In the genomic region with DNA sequence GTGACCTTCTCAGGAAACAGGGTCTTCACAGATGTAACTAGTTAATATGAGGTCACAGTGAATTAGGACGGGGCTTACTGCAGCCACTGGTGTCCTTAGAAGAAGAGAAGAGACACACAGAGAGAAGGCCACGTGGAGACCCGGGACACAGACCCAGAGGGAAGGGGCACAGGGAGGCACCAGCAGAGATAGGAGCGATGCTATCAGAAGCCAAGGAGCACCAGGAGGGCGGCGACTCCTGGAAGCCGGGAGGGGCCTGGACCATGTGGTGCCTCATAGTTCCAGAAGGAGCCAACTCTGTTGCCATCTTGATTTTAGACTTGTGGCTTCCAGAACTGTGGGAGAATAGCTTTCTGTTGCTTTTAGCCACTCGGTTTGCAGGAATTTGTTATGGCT, we compare ENCODE assay signal across 19 cellular contexts.
"Had no signal": no experiment of that assay in that cellular context is flagged by ENCODE, and none has a peak within 500 bp of the region (broad histone marks: within the 10 kb centered on the region; RNA-seq: fewer than 3 reads in every experiment).

No MANE protein-coding gene starts in this region.

- DNase-seq: effector memory CD8-positive, alpha-beta T cell; esophagus squamous epithelium; foreskin fibroblast; glutamatergic neuron; left cardiac atrium; mesendoderm; naive thymus-derived CD4-positive, alpha-beta T cell; nephron progenitor cell; sigmoid colon; stimulated activated CD4-positive, alpha-beta T cell treated with anti-CD3 and anti-CD28 coated beads, Interleukin-12 subunit alpha, Interleukin-12 subunit beta, amount 100 ng/mL, for 4 hours; stimulated activated naive CD4-positive, alpha-beta T cell; stomach; substantia nigra; transverse colon had no signal

- H3K27me3 Mint-ChIP-seq: dendritic cell treated with granulocyte-macrophage colony-stimulating factor and Interleukin-4, amounts not matched to agents 40 ng/mL and 50 ng/mL, for 4 days; effector memory CD8-positive, alpha-beta T cell had no signal

- H3K36me3 Mint-ChIP-seq: naive thymus-derived CD4-positive, alpha-beta T cell had no signal

- H3K27me3 ChIP-seq: right atrium auricular region, transverse colon had no signal

- H3K9me3 ChIP-seq: esophagus squamous epithelium, gastroesophageal sphincter, right atrium auricular region, sigmoid colon, thoracic aorta, transverse colon had no signal

- H3K27ac Mint-ChIP-seq: dendritic cell treated with granulocyte-macrophage colony-stimulating factor and Interleukin-4, amounts not matched to agents 40 ng/mL and 50 ng/mL, for 4 days; effector memory CD8-positive, alpha-beta T cell; naive thymus-derived CD4-positive, alpha-beta T cell; nephron progenitor cell had no signal

- H3K36me3 ChIP-seq: esophagus squamous epithelium, gastroesophageal sphincter, right atrium auricular region, sigmoid colon, stomach, thoracic aorta, transverse colon had no signal

- H3K4me3 Mint-ChIP-seq: dendritic cell treated with granulocyte-macrophage colony-stimulating factor and Interleukin-4, amounts not matched to agents 40 ng/mL and 50 ng/mL, for 4 days; effector memory CD8-positive, alpha-beta T cell; naive thymus-derived CD4-positive, alpha-beta T cell; nephron progenitor cell had no signal

- H3K9me3 Mint-ChIP-seq: dendritic cell treated with granulocyte-macrophage colony-stimulating factor and Interleukin-4, amounts not matched to agents 40 ng/mL and 50 ng/mL, for 4 days had no signal

- H3K27ac ChIP-seq: esophagus squamous epithelium, gastroesophageal sphincter, right atrium auricular region, sigmoid colon, skin epidermis, stomach, thoracic aorta, transverse colon had no signal

- H3K4me1 ChIP-seq: esophagus squamous epithelium, gastroesophageal sphincter, right atrium auricular region, sigmoid colon, stomach, transverse colon had no signal

- H3K4me3 ChIP-seq: esophagus squamous epithelium, gastroesophageal sphincter, right atrium auricular region, sigmoid colon, skin epidermis, stomach, thoracic aorta, transverse colon had no signal

- H3K4me1 Mint-ChIP-seq: naive thymus-derived CD4-positive, alpha-beta T cell; nephron progenitor cell had no signal
